In genomic region chr2:237966565-237967462, GRCh38 we compare ENCODE assay signal across 8 cellular contexts. TPM values are rescaled to one million over a fixed set of nuclear protein-coding genes. Genes with fewer than 3 reads are reported as not detected.
DNase-seq lines count a peak whose midpoint lies in the region; ATAC-seq and TF ChIP-seq lines count a peak whose summit lies in the region.

Gene UBE2F, plus strand, starts transcription at chr2:237967014. Its CDS starts 6,094 bp downstream, at chr2:237973108.

- H3F3A ChIP-seq in PC-3 (ENCODE audit: low read length, unreplicated experiment): no peaks in the 10 kb centered on the region

- peak within 1 kb of the TSS; percentile 74 for H2AFZ ChIP-seq in PC-3 (ENCODE audit: low read length)

- TF ChIP-seq RAD21 in Ishikawa (IDR thresholded peaks at IDR 0.05; ENCODE audit: low read depth): no peak

- TF ChIP-seq EP300 in Ishikawa (IDR thresholded peaks at IDR 0.05; ENCODE audit: borderline replicate concordance): peak; percentile 53; the same call in 1 of the 2 replicates

- no peaks in the 10 kb centered on the region for H3K9me2 ChIP-seq in PC-3 (replicated peaks; ENCODE audit: low read length)

- H3K36me3 ChIP-seq in PC-3 (ENCODE audit: low read depth, low read length) (peaks cover 13% of the 10 kb centered on the region), esophagus (ENCODE audit: control insufficient read depth in 2 of 2, insufficient read depth in 2 of 2, low read length in 1 of 2) (no peaks in the 10 kb centered on the region), muscle layer of colon (ENCODE audit: insufficient read depth, low read length) (no peaks in the 10 kb centered on the region)

- 0 to 1% methylated on average over 91 to 123 of the region's 123 CpGs for WGBS in esophagus, 2 donors

- CTCF ChIA-PET in PC-3 (lab: Charles Lee): no interaction called here

- peak within 1 kb of the TSS; percentile 88 for H3K4me3 ChIP-seq in PC-3 (ENCODE audit: low read length)
- peak within 1 kb of the TSS; percentile 74 to 79 for H3K4me3 ChIP-seq in esophagus (ENCODE audit: low read depth in 1 of 2, low read length in 2 of 2)
- peak within 1 kb of the TSS; percentile 79 to 86 for H3K4me3 ChIP-seq in muscle layer of colon (ENCODE audit: low read depth in 1 of 2, low read length in 2 of 2)

- peak within 1 kb of the TSS; percentile 95 for H3K27ac ChIP-seq in PC-3 (ENCODE audit: low read length)
- H3K27ac ChIP-seq in esophagus (ENCODE audit: low read depth in 2 of 2, low read length in 1 of 2): peak within 1 kb of the TSS; percentile 66 to 90
- H3K27ac ChIP-seq in muscle layer of colon (ENCODE audit: low read depth, low read length): peak within 1 kb of the TSS; percentile 73

- H3K27ac Mint-ChIP-seq in activated T-cell treated with anti-CD3 and anti-CD28 coated beads, Interleukin-2, amount 50 U/mL, for 24 hours: peak within 1 kb of the TSS; percentile 85

- peak within 1 kb of the TSS; percentile 89 for H3K4me3 Mint-ChIP-seq in activated T-cell treated with anti-CD3 and anti-CD28 coated beads, Interleukin-2, amount 50 U/mL, for 24 hours

- peaks cover 30% of the 10 kb centered on the region for H4K20me1 ChIP-seq in PC-3 (ENCODE audit: low read length)

- ATAC-seq in GM21576 (IDR thresholded peaks at IDR 0.05; ENCODE audit: unreplicated experiment): peak; percentile 91
- peak; percentile 86 for ATAC-seq in PC-3

- DNase-seq in DMS153 (lab: John Stamatoyannopoulos, UW) (peak; percentile 94), PC-3 (peak; percentile 98)
- DNase-seq in activated T-cell treated with anti-CD3 and anti-CD28 coated beads, Interleukin-2, amount 50 U/mL, for 24 hours: peak; percentile 99
- DNase-seq in stimulated activated CD8-positive, alpha-beta memory T cell treated with anti-CD3 and anti-CD28 coated beads, Interleukin-7, amount 100 ng/mL, for 24 hours (ENCODE audit: low read depth): peak; percentile 94

- H3K4me2 ChIP-seq in PC-3 (ENCODE audit: low read length): peak within 1 kb of the TSS; percentile 94

- no peaks in the 10 kb centered on the region for H3K27me3 ChIP-seq in PC-3 (ENCODE audit: low read length)
- H3K27me3 ChIP-seq in esophagus (ENCODE audit: control insufficient read depth in 1 of 2, insufficient read depth in 2 of 2, low read length in 2 of 2): no peaks in the 10 kb centered on the region
- no peaks in the 10 kb centered on the region for H3K27me3 ChIP-seq in muscle layer of colon (ENCODE audit: control insufficient read depth in 1 of 2, insufficient read depth in 2 of 2, low read length in 2 of 2)

- BruUV-seq in PC-3 (replicated peaks; lab: Mats Ljungman, UMichigan): no TSS peak

- H3K9ac ChIP-seq in PC-3 (ENCODE audit: low read length) (peak within 1 kb of the TSS; percentile 88), muscle layer of colon (ENCODE audit: low read length) (peak within 1 kb of the TSS; percentile 37)

- peaks cover 8% of the 10 kb centered on the region for H3K9me3 Mint-ChIP-seq in activated T-cell treated with anti-CD3 and anti-CD28 coated beads, Interleukin-2, amount 50 U/mL, for 24 hours

- H3K9me3 ChIP-seq in PC-3 (ENCODE audit: low read length) (peaks cover 12% of the 10 kb centered on the region), esophagus (ENCODE audit: control insufficient read depth in 2 of 2, insufficient read depth in 1 of 2, low read depth in 1 of 2, low read length in 1 of 2) (peaks cover 4 to 8% of the 10 kb centered on the region in 2 donors), muscle layer of colon (ENCODE audit: low read length) (no peaks in the 10 kb centered on the region)

- intact Hi-C loops in PC-3 (cut with micrococcal nuclease): loop anchor here (2.0 kb wide), 1 partner anchor 106 kb away; no protein-coding TSS in a partner anchor

- H3K4me1 Mint-ChIP-seq in activated T-cell treated with anti-CD3 and anti-CD28 coated beads, Interleukin-2, amount 50 U/mL, for 24 hours (ENCODE audit: low read depth): peaks cover 45% of the 10 kb centered on the region

- POLR2A ChIA-PET in PC-3 (lab: Charles Lee; ENCODE audit: unreplicated experiment): no interaction called here

- H3K4me1 ChIP-seq in PC-3 (ENCODE audit: insufficient read depth, low read length): peaks cover 40% of the 10 kb centered on the region
- peaks cover 4 to 17% of the 10 kb centered on the region in 2 donors for H3K4me1 ChIP-seq in esophagus (ENCODE audit: control insufficient read depth in 2 of 2, insufficient read depth in 2 of 2, low read length in 1 of 2)
- H3K4me1 ChIP-seq in muscle layer of colon (ENCODE audit: insufficient read depth, low read length): peaks cover 24% of the 10 kb centered on the region

- H3K27me3 Mint-ChIP-seq in activated T-cell treated with anti-CD3 and anti-CD28 coated beads, Interleukin-2, amount 50 U/mL, for 24 hours: no peaks in the 10 kb centered on the region

- no peak for TF ChIP-seq CTCF in PC-3 (conservative IDR thresholded peaks at IDR 0.05; ENCODE audit: low read depth, low read length)

- peaks cover 21% of the 10 kb centered on the region for H3K36me3 Mint-ChIP-seq in activated T-cell treated with anti-CD3 and anti-CD28 coated beads, Interleukin-2, amount 50 U/mL, for 24 hours (ENCODE audit: low read depth)

- H3K79me2 ChIP-seq in PC-3 (ENCODE audit: low read length): peaks cover 46% of the 10 kb centered on the region

TF ChIP-seq in Ishikawa, 13 proteins besides CTCF, POLR2A, EP300 and RAD21:
- TF ChIP-seq MAX (IDR thresholded peaks at IDR 0.05) (peak; percentile 91), ZBTB7A (IDR thresholded peaks at IDR 0.05; ENCODE audit: low read depth) (peak; percentile 66; the same call in 1 of the 2 replicates), TEAD4 (IDR thresholded peaks at IDR 0.05) (peak; percentile 30; the same call in 1 of the 2 replicates), NFIC (IDR thresholded peaks at IDR 0.05) (no peak; the same call in none of the 2 replicates), YY1 (IDR thresholded peaks at IDR 0.05; ENCODE audit: low read depth) (no peak), TAF1 (IDR thresholded peaks at IDR 0.05; ENCODE audit: low read depth) (peak; percentile 41; the same call in 1 of the 2 replicates), CEBPB (IDR thresholded peaks at IDR 0.05) (peak; percentile 96), CREB1 (IDR thresholded peaks at IDR 0.05; ENCODE audit: low read depth) (peak; percentile 57), USF1 (IDR thresholded peaks at IDR 0.05) (no peak), FOXM1 (IDR thresholded peaks at IDR 0.05; ENCODE audit: borderline replicate concordance, low read depth) (peak; percentile 44; the same call in 1 of the 2 replicates), REST (IDR thresholded peaks at IDR 0.05; ENCODE audit: low read depth) (no peak), EGR1 (IDR thresholded peaks at IDR 0.05) (no peak), TCF12 (IDR thresholded peaks at IDR 0.05; ENCODE audit: low read depth) (peak; percentile 86; the same call in 1 of the 2 replicates)

RNA-seq across cellular contexts. Expression of gene UBE2F, which starts in this region (rescaled TPM):
- total RNA-seq in PC-3 (2014; rRNA removed): 37.5 and 57.8 TPM in 2 replicates
- 10 to 100 TPM; 45.5 to 52.3 TPM for polyA plus RNA-seq in esophagus

Comparison
In these comparisons a context has a peak if more than half of its experiments do, and no peak if none do; other contexts are left out.
1. Peak in every context shown above with its lines: DNase-seq, ATAC-seq, H3K4me3 ChIP-seq and H3K27ac ChIP-seq.